Comparison of ENCODE assay signal across 8 cellular contexts in genomic region chr6:52416629-52417151, GRCh38. TPM values are rescaled to one million over a fixed set of nuclear protein-coding genes. Genes with fewer than 3 reads are reported as not detected.
A peak's percentile ranks its signal among the peaks of the same experiment; 100 is the strongest.
DNase-seq lines count a peak whose midpoint lies in the region; ATAC-seq and TF ChIP-seq lines count a peak whose summit lies in the region.

No MANE protein-coding gene starts in this region.

- H3K4me3 Mint-ChIP-seq in brain: peak overlapping the region in 2 of 5 experiments; percentile 52 to 83
- no peak overlapping the region for H3K4me3 Mint-ChIP-seq in activated T-cell treated with anti-CD3 and anti-CD28 coated beads, Interleukin-2, amount 50 U/mL, for 4 hours

- H3K27me3 ChIP-seq in HL-60 (ENCODE audit: insufficient read depth, poor library complexity, severe bottlenecking): no peaks in the 10 kb centered on the region
- no peaks in the 10 kb centered on the region for H3K27me3 ChIP-seq in kidney epithelial cell (ENCODE audit: control insufficient read depth, insufficient read depth, low read length)
- H3K27me3 ChIP-seq in thoracic aorta (replicated peaks; ENCODE audit: insufficient read depth): no peaks in the 10 kb centered on the region

- peak; percentile 60 for TF ChIP-seq CTCF in HL-60 (IDR thresholded peaks at IDR 0.05; ENCODE audit: insufficient read depth, low read length)
- TF ChIP-seq CTCF in brain (conservative IDR thresholded peaks at IDR 0.05): peak; percentile 92 to 94
- TF ChIP-seq CTCF in kidney epithelial cell (IDR thresholded peaks at IDR 0.05; ENCODE audit: insufficient read depth, low read length, poor library complexity, severe bottlenecking): peak; percentile 71
- TF ChIP-seq CTCF in thoracic aorta (IDR thresholded peaks at IDR 0.05): peak; percentile 83

- no peaks in the 10 kb centered on the region for H3K9me3 ChIP-seq in thoracic aorta

- peaks cover 5% of the 10 kb centered on the region for H3K27me3 Mint-ChIP-seq in brain
- no peaks in the 10 kb centered on the region for H3K27me3 Mint-ChIP-seq in activated T-cell treated with anti-CD3 and anti-CD28 coated beads, Interleukin-2, amount 50 U/mL, for 4 hours (ENCODE audit: low read depth)

- H3K4me1 Mint-ChIP-seq in brain: peaks cover 32% of the 10 kb centered on the region
- H3K4me1 Mint-ChIP-seq in activated T-cell treated with anti-CD3 and anti-CD28 coated beads, Interleukin-2, amount 50 U/mL, for 4 hours (ENCODE audit: low read depth): peaks cover 21% of the 10 kb centered on the region

- H3K36me3 Mint-ChIP-seq in brain: no peaks in the 10 kb centered on the region
- H3K36me3 Mint-ChIP-seq in activated T-cell treated with anti-CD3 and anti-CD28 coated beads, Interleukin-2, amount 50 U/mL, for 4 hours (ENCODE audit: insufficient read depth): no peaks in the 10 kb centered on the region

- ATAC-seq in thoracic aorta (ENCODE audit: insufficient number of reproducible peaks, low FRiP score, low read depth): no peak
- no peak for ATAC-seq in activated T-cell treated with anti-CD3 and anti-CD28 coated beads, Interleukin-2, amount 50 U/mL, for 4 hours

- no peaks in the 10 kb centered on the region for H3K9me3 Mint-ChIP-seq in brain
- H3K9me3 Mint-ChIP-seq in activated T-cell treated with anti-CD3 and anti-CD28 coated beads, Interleukin-2, amount 50 U/mL, for 4 hours: no peaks in the 10 kb centered on the region

- H3K27ac Mint-ChIP-seq in brain: peak overlapping the region in 3 of 5 experiments; percentile 21 to 87 (median 57)

- H3K36me3 ChIP-seq in kidney epithelial cell (ENCODE audit: control insufficient read depth, insufficient read depth, low read length): no peaks in the 10 kb centered on the region
- H3K36me3 ChIP-seq in thoracic aorta: no peaks in the 10 kb centered on the region

- H3K4me1 ChIP-seq in thoracic aorta (ENCODE audit: control insufficient read depth in 1 of 2, low read depth in 2 of 2): peaks cover 4 to 30% of the 10 kb centered on the region in 2 donors

- DNase-seq in DMS 273 (lab: John Stamatoyannopoulos, UW; ENCODE audit: unreplicated experiment) (peak; percentile 77), DMS 273 treated with DMSO at 0.1 percent for 48 hours (lab: John Stamatoyannopoulos, UW) (no peak), HL-60 (ENCODE audit: low read depth in 1 of 2, low spot score in 1 of 2) (peak in 1 of 2 experiments; percentile 47), NCI-H82 (lab: John Stamatoyannopoulos, UW) (peak; percentile 82), kidney epithelial cell (ENCODE audit: low read depth) (no peak), thoracic aorta (ENCODE audit: low spot score) (no peak)
- DNase-seq in activated T-cell treated with anti-CD3 and anti-CD28 coated beads, Interleukin-2, amount 50 U/mL, for 4 hours: no peak

- H3K27ac ChIP-seq in HL-60 (replicated peaks) (no peak overlapping the region), thoracic aorta (peak overlapping the region; percentile 8 to 45)

- H3K4me3 ChIP-seq in HL-60 (replicated peaks; ENCODE audit: insufficient read depth, low read length) (no peak overlapping the region), kidney epithelial cell (ENCODE audit: low read depth, low read length) (no peak overlapping the region), thoracic aorta (no peak overlapping the region)

RNA-seq across cellular contexts. Expression of gene EFHC1, which starts 3.5 kb away (rescaled TPM):
- 36.0 TPM for polyA plus RNA-seq in brain (ENCODE audit: insufficient read depth, low read depth, low replicate concordance)
- total RNA-seq in kidney epithelial cell (20.5 and 22.9 TPM in 2 replicates), thoracic aorta (10 to 100 TPM; 13.5 to 14.9 TPM)
- total RNA-seq in activated T-cell treated with anti-CD3 and anti-CD28 coated beads, Interleukin-2, amount 50 U/mL, for 4 hours: 1 to 10 TPM; 1.2 to 1.9 (median 1.8) TPM

RNA-seq across cellular contexts. Expression of gene PAQR8, which starts 54.7 kb away (rescaled TPM):
- 63.5 TPM for polyA plus RNA-seq in brain (ENCODE audit: insufficient read depth, low read depth, low replicate concordance)
- total RNA-seq in kidney epithelial cell: 4.4 and 4.7 TPM in 2 replicates
- 1 to 10 TPM; 4.1 to 7.3 TPM for total RNA-seq in thoracic aorta
- total RNA-seq in activated T-cell treated with anti-CD3 and anti-CD28 coated beads, Interleukin-2, amount 50 U/mL, for 4 hours: 1 to 10 TPM; 1.4 to 3.4 (median 2.6) TPM

Comparison
In these comparisons a context has a peak if more than half of its experiments do, and no peak if none do; other contexts are left out.
1. DNase-seq: peak in DMS 273 (single experiment) and NCI-H82 (single experiment); none in DMS 273 treated with DMSO at 0.1 percent for 48 hours (single experiment), kidney epithelial cell (single experiment), thoracic aorta (single experiment) and activated T-cell treated with anti-CD3 and anti-CD28 coated beads, Interleukin-2, amount 50 U/mL, for 4 hours (single experiment).
2. Peak in every context shown above with its lines, with median percentiles within 50 percentile points of each other: CTCF ChIP-seq.